28 cellular contexts compared by ENCODE assay signal in the genomic region with DNA sequence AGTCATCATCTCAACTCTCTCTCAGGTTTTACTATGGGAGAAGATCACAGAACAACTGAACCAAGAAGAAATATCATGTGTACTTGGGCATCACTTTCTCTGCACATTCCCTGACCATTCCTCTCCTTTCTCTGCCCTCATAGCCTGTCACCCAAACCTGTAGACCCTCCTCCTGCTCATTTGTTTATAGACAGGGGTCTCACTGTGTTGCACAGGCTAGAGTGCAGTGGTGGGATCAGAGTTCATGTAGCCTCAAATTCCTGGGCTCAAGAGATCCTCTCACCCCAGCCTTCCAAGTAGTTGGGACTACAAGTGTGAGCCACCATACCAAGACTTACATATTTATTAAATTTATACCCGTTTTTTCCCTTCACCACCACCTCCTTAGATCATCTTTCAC.
"Had no signal": no experiment of that assay in that cellular context is flagged by ENCODE, and none has a peak within 500 bp of the region (broad histone marks: within the 10 kb centered on the region; RNA-seq: fewer than 3 reads in every experiment).

No MANE protein-coding gene starts in this region.

- ATAC-seq: effector memory CD8-positive, alpha-beta T cell; esophagus mucosa; foreskin keratinocyte; gastrocnemius medialis; gastroesophageal sphincter; heart left ventricle; heart right ventricle had no signal

- H3K36me3 ChIP-seq: colonic mucosa, esophagus muscularis mucosa, esophagus squamous epithelium, gastrocnemius medialis, gastroesophageal sphincter, heart left ventricle, heart right ventricle had no signal

- DNase-seq: colonic mucosa; cortex of kidney; dermis blood vessel endothelial cell; dorsolateral prefrontal cortex; effector CD4-positive, alpha-beta T cell; effector CD8-positive, alpha-beta T cell; effector memory CD4-positive, alpha-beta T cell; effector memory CD8-positive, alpha-beta T cell; endodermal cell; erythroblast; esophagus squamous epithelium; foreskin fibroblast; foreskin keratinocyte; foreskin melanocyte; gastrocnemius medialis; glutamatergic neuron; head of caudate nucleus; heart left ventricle; heart right ventricle had no signal

- FAIRE-seq: colon, endometrium, endothelial cell of umbilical vein, frontal cortex had no signal

- H3K27me3 ChIP-seq: colonic mucosa, esophagus muscularis mucosa, esophagus squamous epithelium, gastrocnemius medialis, gastroesophageal sphincter, heart left ventricle, heart right ventricle had no signal

- H3K9me3 ChIP-seq: colonic mucosa, esophagus muscularis mucosa, esophagus squamous epithelium, gastrocnemius medialis, gastroesophageal sphincter, heart left ventricle, heart right ventricle had no signal

- H3K4me1 ChIP-seq: colonic mucosa, esophagus muscularis mucosa, esophagus squamous epithelium, foreskin keratinocyte, gastrocnemius medialis, gastroesophageal sphincter, heart left ventricle, heart right ventricle had no signal

- H3K4me3 ChIP-seq: colonic mucosa, coronary artery, dorsolateral prefrontal cortex, esophagus muscularis mucosa, esophagus squamous epithelium, gastrocnemius medialis, gastroesophageal sphincter, heart left ventricle, heart right ventricle had no signal

- H3K27ac ChIP-seq: colonic mucosa, coronary artery, dorsolateral prefrontal cortex, epithelial cell of prostate, esophagus muscularis mucosa, esophagus squamous epithelium, foreskin keratinocyte, gastrocnemius medialis, gastroesophageal sphincter, heart left ventricle, heart right ventricle had no signal
